1 cellular context compared by ENCODE assay signal in the genomic region with DNA sequence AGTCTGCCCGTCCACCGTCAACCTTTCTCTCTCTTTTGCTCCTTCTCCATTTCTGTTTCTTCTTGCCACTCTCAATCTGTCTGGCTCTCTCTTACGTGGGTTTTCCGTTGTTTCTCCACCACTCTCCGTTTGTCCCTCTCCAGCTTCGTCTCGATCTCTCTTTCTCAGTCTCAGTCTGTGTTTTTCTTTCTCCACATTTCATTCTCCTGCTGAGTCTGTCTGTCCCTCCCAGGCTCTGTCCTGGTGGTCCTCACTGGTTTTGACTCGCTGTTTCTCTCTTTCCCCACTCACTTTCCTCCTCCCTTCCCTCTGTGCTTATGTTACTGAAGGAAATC.
TF ChIP-seq lines count a peak whose summit lies in the region.

No MANE protein-coding gene starts in this region.

TF ChIP-seq in H1, 55 proteins besides CTCF, POLR2A, EP300 and RAD21:
- no peak for TF ChIP-seq SP1 (IDR thresholded peaks at IDR 0.05; ENCODE audit: low read depth, low read length)
- no peak for TF ChIP-seq CBX5 (IDR thresholded peaks at IDR 0.05; ENCODE audit: low read depth, low read length)
- TF ChIP-seq, protein P1, sequence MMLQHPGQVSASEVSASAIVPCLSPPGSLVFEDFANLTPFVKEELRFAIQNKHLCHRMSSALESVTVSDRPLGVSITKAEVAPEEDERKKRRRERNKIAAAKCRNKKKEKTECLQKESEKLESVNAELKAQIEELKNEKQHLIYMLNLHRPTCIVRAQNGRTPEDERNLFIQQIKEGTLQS (IDR thresholded peaks at IDR 0.05; ENCODE audit: insufficient read depth, low read depth, low read length) = no peak
- TF ChIP-seq CREB1 (IDR thresholded peaks at IDR 0.05) = no peak
- no peak for TF ChIP-seq TBP (IDR thresholded peaks at IDR 0.05; ENCODE audit: low read depth, low read length)
- no peak for TF ChIP-seq RNF2 (IDR thresholded peaks at IDR 0.05; ENCODE audit: borderline replicate concordance, low read depth, low read length, missing control alignments, poor library complexity, severe bottlenecking)
- TF ChIP-seq EZH2 (IDR thresholded peaks at IDR 0.05; ENCODE audit: low read depth, low read length, severe bottlenecking) = no peak
- no peak for TF ChIP-seq CHD1 (IDR thresholded peaks at IDR 0.05; ENCODE audit: low read depth, low read length)
- TF ChIP-seq PHF8 (conservative IDR thresholded peaks at IDR 0.05; ENCODE audit: low read depth, low read length) = no peak
- TF ChIP-seq SP4 (IDR thresholded peaks at IDR 0.05; ENCODE audit: low read length) = no peak
- no peak for TF ChIP-seq RBBP5 (IDR thresholded peaks at IDR 0.05; ENCODE audit: borderline replicate concordance, low read depth, low read length)
